ENCODE assay signal across 24 cellular contexts in genomic region chr1:92879316-92879968, GRCh38. TPM values are rescaled to one million over a fixed set of nuclear protein-coding genes. Genes with fewer than 3 reads are reported as not detected.
DNase-seq lines count a peak whose midpoint lies in the region; ATAC-seq, FAIRE-seq and TF ChIP-seq lines count a peak whose summit lies in the region.
"Had no signal": no experiment of that assay in that cellular context is flagged by ENCODE, and none has a peak within 500 bp of the region (broad histone marks: within the 10 kb centered on the region; RNA-seq: fewer than 3 reads in every experiment).

No MANE protein-coding gene starts in this region.

- peak; percentile 64 for FAIRE-seq in GM12892 (lab: Jason Lieb, UNC)
- FAIRE-seq: D721Med, endothelial cell of umbilical vein, kidney, TTC549, urothelium cell line had no signal

- peaks cover 35% of the 10 kb centered on the region for H3K4me1 ChIP-seq in CD4-positive, CD25-positive, alpha-beta regulatory T cell (ENCODE audit: control insufficient read depth, insufficient read depth, low read length, poor library complexity, severe bottlenecking)
- H3K4me1 ChIP-seq in naive thymus-derived CD4-positive, alpha-beta T cell (ENCODE audit: control insufficient read depth in 2 of 2, insufficient read depth in 2 of 2, low read length in 2 of 2), result peaks cover 32 to 34% of the 10 kb centered on the region in 2 donors
- H3K4me1 ChIP-seq: ascending aorta had no signal

- H3K27ac Mint-ChIP-seq in CD4-positive, CD25-positive, alpha-beta regulatory T cell, result peak overlapping the region in 2 of 3 donors; percentile 37 to 38
- H3K27ac Mint-ChIP-seq in naive thymus-derived CD4-positive, alpha-beta T cell, result peak overlapping the region in 7 of 9 donors; percentile 39 to 94 (median 72)
- H3K27ac Mint-ChIP-seq in stimulated activated naive CD8-positive, alpha-beta T cell treated with anti-CD3 and anti-CD28 coated beads, Interleukin-15, amount 100 ng/mL, for 72 hours, result no peak overlapping the region
- H3K27ac Mint-ChIP-seq: activated naive CD4-positive, alpha-beta T cell treated with anti-CD3 and anti-CD28 coated beads, Interleukin-2, amount 10 ng/mL, durations not matched to agents 7 days and 5 days had no signal

- intact Hi-C loops in naive thymus-derived CD4-positive, alpha-beta T cell (cut with micrococcal nuclease), result loop anchor here in 1 of 2 donors (5.0 kb wide), 1 partner anchor 73 kb away; no protein-coding TSS in a partner anchor

- POLR2A ChIA-PET in naive thymus-derived CD4-positive, alpha-beta T cell (lab: Charles Lee), result interaction anchor here (1.2 kb wide), 2 partner anchors 11 to 81 kb away, joined by 3 read pairs; no protein-coding TSS in a partner anchor

- H3K9me3 ChIP-seq in CD4-positive, CD25-positive, alpha-beta regulatory T cell (ENCODE audit: control insufficient read depth in 2 of 2, low read length in 2 of 2), result no peaks in the 10 kb centered on the region
- no peaks in the 10 kb centered on the region for H3K9me3 ChIP-seq in naive thymus-derived CD4-positive, alpha-beta T cell (ENCODE audit: control insufficient read depth in 2 of 3, low read length in 3 of 3)
- no peaks in the 10 kb centered on the region for H3K9me3 ChIP-seq in MG63
- H3K9me3 ChIP-seq: ascending aorta; BLaER1 treated with 17β-estradiol and CSF1 and Interleukin-3, amounts not matched to agents 10 nM and 100 nM; neutrophil; Peyer's patch had no signal

- ATAC-seq in CD4-positive, CD25-positive, alpha-beta regulatory T cell (ENCODE audit: low read depth in 2 of 2), result no peak
- no peak for ATAC-seq in SK-N-SH treated with all-trans-retinoic acid at 6 μM for 48 hours
- no peak for ATAC-seq in naive thymus-derived CD4-positive, alpha-beta T cell
- ATAC-seq in stimulated activated naive CD8-positive, alpha-beta T cell treated with anti-CD3 and anti-CD28 coated beads, Interleukin-15, amount 100 ng/mL, for 72 hours, result no peak
- ATAC-seq: HCT116 had no signal

- no peak for DNase-seq in CD4-positive, CD25-positive, alpha-beta regulatory T cell
- DNase-seq in GM12892 (ENCODE audit: insufficient read length) (no peak), inferior parietal cortex (ENCODE audit: extremely low spot score) (no peak), MG63 (no peak)
- DNase-seq in naive thymus-derived CD4-positive, alpha-beta T cell, result no peak
- DNase-seq in stimulated activated naive CD8-positive, alpha-beta T cell treated with anti-CD3 and anti-CD28 coated beads, Interleukin-15, amount 100 ng/mL, for 72 hours, result no peak
- DNase-seq: activated CD4-positive, alpha-beta T cell treated with anti-CD3 and anti-CD28 coated beads for 1 hour; activated naive CD4-positive, alpha-beta T cell treated with anti-CD3 and anti-CD28 coated beads, Interleukin-2, amount 10 ng/mL, durations not matched to agents 7 days and 5 days; activated T-cell treated with anti-CD3 and anti-CD28 coated beads, Interleukin-2, amount 50 U/mL, for 48 hours; kidney; NCI-H1092; NCI-H2081; NCI-H524; NK-92 treated with Interleukin-12 subunit alpha and Interleukin-12 subunit beta, amount 100 ng/mL, for 24 hours; Peyer's patch had no signal

- peaks cover 11% of the 10 kb centered on the region for H3K36me3 Mint-ChIP-seq in CD4-positive, CD25-positive, alpha-beta regulatory T cell
- peaks cover 6 to 16% (median 8%) of the 10 kb centered on the region in 5 donors for H3K36me3 Mint-ChIP-seq in naive thymus-derived CD4-positive, alpha-beta T cell

- no peak overlapping the region for H3K4me3 Mint-ChIP-seq in CD4-positive, CD25-positive, alpha-beta regulatory T cell
- peak overlapping the region in 2 of 10 donors; percentile 18 to 19 for H3K4me3 Mint-ChIP-seq in naive thymus-derived CD4-positive, alpha-beta T cell
- no peak overlapping the region for H3K4me3 Mint-ChIP-seq in stimulated activated naive CD8-positive, alpha-beta T cell treated with anti-CD3 and anti-CD28 coated beads, Interleukin-15, amount 100 ng/mL, for 72 hours
- H3K4me3 Mint-ChIP-seq: activated naive CD4-positive, alpha-beta T cell treated with anti-CD3 and anti-CD28 coated beads, Interleukin-2, amount 10 ng/mL, durations not matched to agents 7 days and 5 days had no signal

- no peak overlapping the region for H3K4me3 ChIP-seq in CD4-positive, CD25-positive, alpha-beta regulatory T cell (ENCODE audit: low read depth, low read length)
- H3K4me3 ChIP-seq in naive thymus-derived CD4-positive, alpha-beta T cell (ENCODE audit: low read length), result no peak overlapping the region
- H3K4me3 ChIP-seq in MG63, result no peak overlapping the region
- H3K4me3 ChIP-seq: ascending aorta; BLaER1 treated with 17β-estradiol and CSF1 and Interleukin-3, amounts not matched to agents 10 nM and 100 nM; Peyer's patch had no signal

- CTCF ChIA-PET in naive thymus-derived CD4-positive, alpha-beta T cell (lab: Charles Lee), result interaction anchor here (0.7 to 3.2 kb wide), 5 partner anchors 10 to 114 kb away, joined by 3 to 13 read pairs (median 3); no protein-coding TSS in a partner anchor

- peaks cover 4% of the 10 kb centered on the region for H3K36me3 ChIP-seq in CD4-positive, CD25-positive, alpha-beta regulatory T cell (ENCODE audit: control insufficient read depth, insufficient read depth, low read length)
- peaks cover 0 to 6% (median 0%) of the 10 kb centered on the region in 3 experiments for H3K36me3 ChIP-seq in naive thymus-derived CD4-positive, alpha-beta T cell (ENCODE audit: control insufficient read depth in 2 of 3, insufficient read depth in 3 of 3, low read length in 3 of 3)
- H3K36me3 ChIP-seq in MG63, result 0 out of 2 replicates have a peak, but pooled peaks cover 1% of the 10 kb centered on the region
- H3K36me3 ChIP-seq: neutrophil, Peyer's patch had no signal

- no peak for TF ChIP-seq POLR2A in GM12892 (IDR thresholded peaks at IDR 0.05; ENCODE audit: low read depth, low read length)

- no peak overlapping the region for H3K27ac ChIP-seq in CD4-positive, CD25-positive, alpha-beta regulatory T cell (ENCODE audit: insufficient read depth, low read length, poor library complexity, severe bottlenecking)
- peak overlapping the region; percentile 20 for H3K27ac ChIP-seq in naive thymus-derived CD4-positive, alpha-beta T cell (ENCODE audit: low read depth, low read length)
- H3K27ac ChIP-seq: ascending aorta; BLaER1 treated with 17β-estradiol and CSF1 and Interleukin-3, amounts not matched to agents 10 nM and 100 nM; neutrophil; Peyer's patch had no signal

- no peaks in the 10 kb centered on the region for H3K9me3 Mint-ChIP-seq in CD4-positive, CD25-positive, alpha-beta regulatory T cell
- H3K9me3 Mint-ChIP-seq in naive thymus-derived CD4-positive, alpha-beta T cell, result peaks cover 0 to 2% (median 0%) of the 10 kb centered on the region in 11 donors
- H3K9me3 Mint-ChIP-seq in stimulated activated naive CD8-positive, alpha-beta T cell treated with anti-CD3 and anti-CD28 coated beads, Interleukin-15, amount 100 ng/mL, for 72 hours, result no peaks in the 10 kb centered on the region
- H3K9me3 Mint-ChIP-seq: activated naive CD4-positive, alpha-beta T cell treated with anti-CD3 and anti-CD28 coated beads, Interleukin-2, amount 10 ng/mL, durations not matched to agents 7 days and 5 days had no signal

- no peaks in the 10 kb centered on the region for H3K27me3 ChIP-seq in CD4-positive, CD25-positive, alpha-beta regulatory T cell (ENCODE audit: control insufficient read depth, insufficient read depth, low read length)
- H3K27me3 ChIP-seq in naive thymus-derived CD4-positive, alpha-beta T cell (ENCODE audit: control insufficient read depth in 2 of 2, insufficient read depth in 2 of 2, low read length in 2 of 2), result no peaks in the 10 kb centered on the region
- H3K27me3 ChIP-seq in MG63, result no peaks in the 10 kb centered on the region
- H3K27me3 ChIP-seq: ascending aorta; BLaER1 treated with 17β-estradiol and CSF1 and Interleukin-3, amounts not matched to agents 10 nM and 100 nM; neutrophil; Peyer's patch had no signal

- H3K4me1 Mint-ChIP-seq in CD4-positive, CD25-positive, alpha-beta regulatory T cell, result peaks cover 27 to 55% (median 39%) of the 10 kb centered on the region in 4 donors
- peaks cover 33 to 62% (median 59%) of the 10 kb centered on the region in 7 donors for H3K4me1 Mint-ChIP-seq in naive thymus-derived CD4-positive, alpha-beta T cell
- H3K4me1 Mint-ChIP-seq in stimulated activated naive CD8-positive, alpha-beta T cell treated with anti-CD3 and anti-CD28 coated beads, Interleukin-15, amount 100 ng/mL, for 72 hours, result peaks cover 32% of the 10 kb centered on the region

- H3K27me3 Mint-ChIP-seq in CD4-positive, CD25-positive, alpha-beta regulatory T cell, result no peaks in the 10 kb centered on the region
- H3K27me3 Mint-ChIP-seq in naive thymus-derived CD4-positive, alpha-beta T cell, result no peaks in the 10 kb centered on the region
- H3K27me3 Mint-ChIP-seq in stimulated activated naive CD8-positive, alpha-beta T cell treated with anti-CD3 and anti-CD28 coated beads, Interleukin-15, amount 100 ng/mL, for 72 hours, result no peaks in the 10 kb centered on the region
- H3K27me3 Mint-ChIP-seq: activated naive CD4-positive, alpha-beta T cell treated with anti-CD3 and anti-CD28 coated beads, Interleukin-2, amount 10 ng/mL, durations not matched to agents 7 days and 5 days had no signal

TF ChIP-seq in SK-N-SH treated with all-trans-retinoic acid at 6 μM for 48 hours, 23 proteins besides CTCF, POLR2A, EP300 and RAD21 (continues in another document):
- TF ChIP-seq TOX (CRISPR knock-in tag; IDR thresholded peaks at IDR 0.05; ENCODE audit: borderline replicate concordance) (no peak), ESRRG (CRISPR knock-in tag; IDR thresholded peaks at IDR 0.05) (0 out of 2 replicates have a peak, but pooled peaks have one; percentile 50), TCF4 (CRISPR knock-in tag; IDR thresholded peaks at IDR 0.05; ENCODE audit: borderline replicate concordance) (peak; percentile 51; the same call in 1 of the 2 replicates)

RNA-seq across cellular contexts. Expression of gene RPL5, which starts 47.6 kb away (rescaled TPM):
- 916 TPM for total RNA-seq in CD4-positive, CD25-positive, alpha-beta regulatory T cell
- polyA plus RNA-seq in CD4-positive, CD25-positive, alpha-beta regulatory T cell, result 1,000 to 10,000 TPM; 1,593 to 3,054 (median 2,579) TPM
- polyA plus RNA-seq in GM12892 (2012; ENCODE audit: missing spikeins), result 4,635 TPM
- total RNA-seq in naive thymus-derived CD4-positive, alpha-beta T cell, result 1,000 to 10,000 TPM in 4 of 5 experiments, 100 to 1,000 TPM in 1; 764 to 1,693 (median 1,596) TPM
- 1,000 to 10,000 TPM; 3,012 to 3,358 TPM for polyA plus RNA-seq in naive thymus-derived CD4-positive, alpha-beta T cell
- total RNA-seq in MG63 (2014; rRNA removed; shearing (Covaris generic); ENCODE audit: low replicate concordance), result 2,302 and 3,969 TPM in 2 replicates

Comparison
In these comparisons a context has a peak if more than half of its experiments do, and no peak if none do; other contexts are left out.
1. H3K27ac Mint-ChIP-seq: peak in CD4-positive, CD25-positive, alpha-beta regulatory T cell (2 of 3) and naive thymus-derived CD4-positive, alpha-beta T cell (7 of 9); none in stimulated activated naive CD8-positive, alpha-beta T cell treated with anti-CD3 and anti-CD28 coated beads, Interleukin-15, amount 100 ng/mL, for 72 hours (0 of 2).